8 cellular contexts compared by ENCODE assay signal in genomic region chr2:9769171-9770005, GRCh38.
DNase-seq lines count a peak whose midpoint lies in the region; ATAC-seq and TF ChIP-seq lines count a peak whose summit lies in the region.

No MANE protein-coding gene starts in this region.

- no peak overlapping the region for H4K8ac ChIP-seq in neuronal stem cell (ENCODE audit: low read depth, low read length)

- intact Hi-C loops in CD14-positive monocyte (cut with micrococcal nuclease), result no loop called here

- H3K36me3 ChIP-seq in neuronal stem cell (replicated peaks in 1 of 2; ENCODE audit: control insufficient read depth in 2 of 2, insufficient read depth in 2 of 2, low read length in 2 of 2), result no peaks in the 10 kb centered on the region

- no peaks in the 10 kb centered on the region for H3K79me1 ChIP-seq in neuronal stem cell (ENCODE audit: low read depth, low read length)

- H3K27ac Mint-ChIP-seq in CD14-positive monocyte, result no peak overlapping the region

- peak overlapping the region; percentile 69 for H2BK15ac ChIP-seq in neuronal stem cell (ENCODE audit: low read length)

- DNase-seq in DMS153 treated with DMSO at 0.1 percent for 48 hours (lab: John Stamatoyannopoulos, UW; ENCODE audit: unreplicated experiment) (peak; percentile 14), DMS153 (lab: John Stamatoyannopoulos, UW) (no peak), NCI-H1105 treated with DMSO at 0.1 percent for 48 hours (lab: John Stamatoyannopoulos, UW) (peak; percentile 72), amniotic epithelial cell (ENCODE audit: low read depth) (peak; percentile 35), neuronal stem cell (ENCODE audit: low spot score) (no peak), CD14-positive monocyte (ENCODE audit: low spot score) (no peak)
- DNase-seq in NK-92 treated with Interleukin-12 subunit alpha and Interleukin-12 subunit beta, amount 100 ng/mL, for 24 hours (lab: John Stamatoyannopoulos, UW), result no peak

- no peak overlapping the region for H3K23ac ChIP-seq in neuronal stem cell (ENCODE audit: low read depth, low read length, poor library complexity)

- no peak overlapping the region for H3K14ac ChIP-seq in neuronal stem cell (ENCODE audit: low read length)

- no peak overlapping the region for H3K4me3 ChIP-seq in neuronal stem cell (ENCODE audit: low read length in 2 of 2)

- H3K4me3 Mint-ChIP-seq in CD14-positive monocyte, result no peak overlapping the region

- H2AFZ ChIP-seq in neuronal stem cell (ENCODE audit: low read length), result peak overlapping the region; percentile 88

- H2AK5ac ChIP-seq in neuronal stem cell (ENCODE audit: low read depth, low read length), result peak overlapping the region; percentile 24

- no peak overlapping the region for H3K4ac ChIP-seq in neuronal stem cell (ENCODE audit: low read length)

- H3K4me1 ChIP-seq in neuronal stem cell (ENCODE audit: control insufficient read depth in 2 of 2, insufficient read depth in 1 of 2, low read depth in 1 of 2, low read length in 2 of 2), result peaks cover 26 to 52% of the 10 kb centered on the region in 2 donors

- H3K4me1 Mint-ChIP-seq in CD14-positive monocyte, result peaks cover 25% of the 10 kb centered on the region

- TF ChIP-seq CTCF in CD14-positive monocyte (IDR thresholded peaks at IDR 0.05), result no peak

- no peak overlapping the region for H3K27ac ChIP-seq in neuronal stem cell (replicated peaks; ENCODE audit: low read length)

- no peak for ATAC-seq in GM21723 (IDR thresholded peaks at IDR 0.05; ENCODE audit: unreplicated experiment)

- peaks cover 0 to 14% (median 0%) of the 10 kb centered on the region in 3 experiments for H3K27me3 ChIP-seq in neuronal stem cell (ENCODE audit: control insufficient read depth in 3 of 3, insufficient read depth in 3 of 3, low read depth in 1 of 3, low read length in 3 of 3)

- H3K9me3 ChIP-seq in neuronal stem cell (replicated peaks in 1 of 2; ENCODE audit: control insufficient read depth in 2 of 2, insufficient read depth in 1 of 2, low read depth in 1 of 2, low read length in 2 of 2), result peaks cover 0 to 2% of the 10 kb centered on the region in 2 donors

- no CpG with 5 or more reads among the region's 19 CpGs for WGBS in neuronal stem cell (ENCODE audit: extremely low coverage in 2 of 2, insufficient read length in 2 of 2, insufficient replicate concordance in 1 of 2), 2 donors

- H3K4me2 ChIP-seq in neuronal stem cell (ENCODE audit: insufficient read depth, low read length, poor library complexity, severe bottlenecking), result peak overlapping the region; percentile 43

- peaks cover 0 to 3% (median 0%) of the 10 kb centered on the region in 7 donors for H3K9me3 Mint-ChIP-seq in CD14-positive monocyte

- no peak overlapping the region for H2BK120ac ChIP-seq in neuronal stem cell (ENCODE audit: low read depth, low read length)

- H3K9ac ChIP-seq in neuronal stem cell (ENCODE audit: low read depth, low read length, poor library complexity), result no peak overlapping the region

- H2BK12ac ChIP-seq in neuronal stem cell (ENCODE audit: low read length), result no peak overlapping the region

- peaks cover 3 to 12% (median 5%) of the 10 kb centered on the region in 3 donors for H3K27me3 Mint-ChIP-seq in CD14-positive monocyte (ENCODE audit: low read depth in 3 of 3)

- H3K36me3 Mint-ChIP-seq in CD14-positive monocyte, result no peaks in the 10 kb centered on the region

- H2BK5ac ChIP-seq in neuronal stem cell (ENCODE audit: low read length), result no peak overlapping the region

- no peak overlapping the region for H4K91ac ChIP-seq in neuronal stem cell (ENCODE audit: low read depth, low read length, poor library complexity)

- peak overlapping the region; percentile 40 for H3K18ac ChIP-seq in neuronal stem cell (ENCODE audit: low read length)

Comparison
In these comparisons a context has a peak if more than half of its experiments do, and no peak if none do; other contexts are left out.
1. DNase-seq: peak in DMS153 treated with DMSO at 0.1 percent for 48 hours (single experiment), NCI-H1105 treated with DMSO at 0.1 percent for 48 hours (single experiment) and amniotic epithelial cell (single experiment); none in DMS153 (single experiment), neuronal stem cell (single experiment), CD14-positive monocyte (single experiment) and NK-92 treated with Interleukin-12 subunit alpha and Interleukin-12 subunit beta, amount 100 ng/mL, for 24 hours (single experiment).